ENCODE assay signal across 16 cellular contexts in the genomic region with DNA sequence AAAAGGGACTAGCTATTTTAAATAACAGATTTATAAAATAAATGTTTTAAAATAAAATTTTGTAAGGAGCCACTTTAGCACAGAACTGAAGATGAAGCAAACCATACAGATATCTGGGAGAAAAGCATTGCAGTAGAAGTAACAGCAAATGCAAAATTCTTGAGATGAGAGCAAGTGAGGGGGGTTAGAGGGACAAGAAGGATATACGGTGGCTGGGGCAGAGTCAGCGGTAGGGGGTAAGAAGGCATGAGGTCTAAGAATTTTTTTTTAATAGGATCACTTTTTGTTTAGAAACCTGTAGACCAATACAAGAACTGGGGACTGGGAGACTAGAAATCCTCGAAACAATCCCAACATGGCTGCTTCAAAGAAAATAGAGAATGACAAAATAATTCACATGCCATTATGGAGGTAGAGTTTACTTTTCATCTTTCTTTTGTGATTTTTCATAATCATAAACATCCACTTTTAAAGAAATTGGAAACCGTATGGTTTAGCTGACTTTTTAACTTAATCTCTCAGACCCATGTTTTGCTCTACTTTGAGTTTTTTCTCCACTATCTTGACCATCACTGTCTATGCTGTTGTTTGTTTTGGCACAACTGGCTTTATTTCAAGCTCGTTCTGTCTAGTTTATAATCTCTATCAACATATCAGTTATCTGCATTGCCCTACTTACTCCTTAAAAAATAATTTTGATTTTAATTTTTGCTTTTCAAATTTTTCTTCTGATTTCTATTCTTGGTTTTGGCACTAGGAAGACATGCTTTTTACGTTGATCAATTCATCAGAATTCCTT.
A peak's percentile ranks its signal among the peaks of the same experiment; 100 is the strongest.
DNase-seq lines count a peak whose midpoint lies in the region; ATAC-seq, FAIRE-seq and TF ChIP-seq lines count a peak whose summit lies in the region.
"Had no signal": no experiment of that assay in that cellular context is flagged by ENCODE, and none has a peak within 500 bp of the region (broad histone marks: within the 10 kb centered on the region; RNA-seq: fewer than 3 reads in every experiment).

No MANE protein-coding gene starts in this region.

- H3K4me1 ChIP-seq in A549: peaks cover 15% of the 10 kb centered on the region
- H3K4me1 ChIP-seq in CD8-positive, alpha-beta T cell (ENCODE audit: insufficient read depth, low read length): peaks cover 3% of the 10 kb centered on the region
- H3K4me1 ChIP-seq in right lobe of liver: peaks cover 0 to 10% (median 4%) of the 10 kb centered on the region in 4 donors
- peaks cover 9% of the 10 kb centered on the region for H3K4me1 ChIP-seq in HAP-1

- DNase-seq in A549 (ENCODE audit: low read depth in 1 of 2, low spot score in 1 of 2): no peak
- DNase-seq in CD8-positive, alpha-beta T cell: no peak
- DNase-seq in right lobe of liver: no peak
- DNase-seq in HAP-1 (ENCODE audit: low spot score in 2 of 2): no peak
- DNase-seq in NCI-H2196 (lab: John Stamatoyannopoulos, UW; ENCODE audit: unreplicated experiment): no peak
- DNase-seq in activated naive CD4-positive, alpha-beta T cell treated with anti-CD3 and anti-CD28 coated beads, Interleukin-2, amount 10 ng/mL, durations not matched to agents 7 days and 5 days: no peak
- no peak for DNase-seq in NCI-H1930 (lab: John Stamatoyannopoulos, UW)
- DNase-seq: EL, H9, Kasumi-1, NCI-H2081 treated with DMSO at 0.1 percent for 48 hours, NCI-H69, Right ventricle myocardium superior had no signal

- no peaks in the 10 kb centered on the region for H3K27me3 Mint-ChIP-seq in CD8-positive, alpha-beta T cell (ENCODE audit: low read depth)
- H3K27me3 Mint-ChIP-seq in activated naive CD4-positive, alpha-beta T cell treated with anti-CD3 and anti-CD28 coated beads, Interleukin-2, amount 10 ng/mL, durations not matched to agents 7 days and 5 days: no peaks in the 10 kb centered on the region

- H3K36me3 ChIP-seq in CD8-positive, alpha-beta T cell (ENCODE audit: insufficient read depth, low read length): no peaks in the 10 kb centered on the region
- no peaks in the 10 kb centered on the region for H3K36me3 ChIP-seq in right lobe of liver
- H3K36me3 ChIP-seq in HAP-1 (replicated peaks): no peaks in the 10 kb centered on the region

- intact Hi-C loops in CD8-positive, alpha-beta T cell (cut with DNase I, micrococcal nuclease): no loop called here
- intact Hi-C loops in right lobe of liver (cut with DNase I): no loop called here

- POLR2A ChIA-PET in A549 (lab: Yijun Ruan, JAX): no interaction called here
- POLR2A ChIA-PET in CD8-positive, alpha-beta T cell (lab: Charles Lee): no interaction called here

- peaks cover 2% of the 10 kb centered on the region for H3K9me3 Mint-ChIP-seq in CD8-positive, alpha-beta T cell
- H3K9me3 Mint-ChIP-seq in activated naive CD4-positive, alpha-beta T cell treated with anti-CD3 and anti-CD28 coated beads, Interleukin-2, amount 10 ng/mL, durations not matched to agents 7 days and 5 days: peaks cover 2% of the 10 kb centered on the region
- H3K9me3 Mint-ChIP-seq: H9 had no signal

- CTCF ChIA-PET in A549 (lab: Yijun Ruan, JAX): interaction anchor here (0.8 kb wide), 1 partner anchor 25 kb away, joined by 3 read pairs; no protein-coding TSS in a partner anchor
- CTCF ChIA-PET in CD8-positive, alpha-beta T cell (lab: Charles Lee): no interaction called here
- CTCF ChIA-PET in activated naive CD4-positive, alpha-beta T cell treated with anti-CD3 and anti-CD28 coated beads, Interleukin-2, amount 10 ng/mL, durations not matched to agents 7 days and 5 days (lab: Charles Lee): no interaction called here

- peak overlapping the region; percentile 18 for H3K27ac Mint-ChIP-seq in CD8-positive, alpha-beta T cell
- H3K27ac Mint-ChIP-seq in activated naive CD4-positive, alpha-beta T cell treated with anti-CD3 and anti-CD28 coated beads, Interleukin-2, amount 10 ng/mL, durations not matched to agents 7 days and 5 days: no peak overlapping the region
- H3K27ac Mint-ChIP-seq: H9 had no signal

- in situ Hi-C loops in HAP-1 (cut with MboI; ENCODE audit: low sequenced_read_pairs): no loop called here

- H3K27me3 ChIP-seq in CD8-positive, alpha-beta T cell (ENCODE audit: insufficient read depth, low read length): no peaks in the 10 kb centered on the region
- H3K27me3 ChIP-seq in right lobe of liver: no peaks in the 10 kb centered on the region
- no peaks in the 10 kb centered on the region for H3K27me3 ChIP-seq in HAP-1 (ENCODE audit: low read depth)
- H3K27me3 ChIP-seq: BLaER1 treated with 17β-estradiol and CSF1 and Interleukin-3, amounts not matched to agents 10 nM and 100 nM had no signal

- H3K4me2 ChIP-seq in A549: peak overlapping the region; percentile 5; the same call in 1 of the 3 replicates

- no peak overlapping the region for H3K4me3 Mint-ChIP-seq in CD8-positive, alpha-beta T cell
- no peak overlapping the region for H3K4me3 Mint-ChIP-seq in activated naive CD4-positive, alpha-beta T cell treated with anti-CD3 and anti-CD28 coated beads, Interleukin-2, amount 10 ng/mL, durations not matched to agents 7 days and 5 days
- H3K4me3 Mint-ChIP-seq: H9 had no signal

- H3K36me3 Mint-ChIP-seq in CD8-positive, alpha-beta T cell: peaks cover 12% of the 10 kb centered on the region
- H3K36me3 Mint-ChIP-seq in activated naive CD4-positive, alpha-beta T cell treated with anti-CD3 and anti-CD28 coated beads, Interleukin-2, amount 10 ng/mL, durations not matched to agents 7 days and 5 days: peaks cover 12% of the 10 kb centered on the region

- no peak for TF ChIP-seq RAD21 in A549 (conservative IDR thresholded peaks at IDR 0.05 in 1 of 2, IDR thresholded peaks at IDR 0.05 in 1 of 2)

- H3K27ac ChIP-seq in A549 (no peak overlapping the region), VCaP (peak overlapping the region; percentile 55), right lobe of liver (no peak overlapping the region)
- no peak overlapping the region for H3K27ac ChIP-seq in CD8-positive, alpha-beta T cell (ENCODE audit: low read depth, low read length)
- H3K27ac ChIP-seq: BLaER1 treated with 17β-estradiol and CSF1 and Interleukin-3, amounts not matched to agents 10 nM and 100 nM had no signal

- 74% methylated on average over 6 of the region's 6 CpGs for WGBS in A549 (ENCODE audit: missing lambda C conversion rate)
- 59% methylated on average over 6 of the region's 6 CpGs for WGBS in right lobe of liver (ENCODE audit: insufficient coverage, low coverage, low lambda C conversion rate, missing lambda C conversion rate)

- TF ChIP-seq POLR2A in A549 (IDR thresholded peaks at IDR 0.05; ENCODE audit: low read length): no peak
- no peak for TF ChIP-seq POLR2A in right lobe of liver (IDR thresholded peaks at IDR 0.05)

- TF ChIP-seq EP300 in A549 (IDR thresholded peaks at IDR 0.05): no peak

- ATAC-seq in A549 (no peak), right lobe of liver (peak; percentile 48 to 74 (median 62))
- ATAC-seq in CD8-positive, alpha-beta T cell: no peak
- ATAC-seq: Panc1 had no signal

- H3K9me3 ChIP-seq in A549: no peaks in the 10 kb centered on the region
- H3K9me3 ChIP-seq in CD8-positive, alpha-beta T cell (ENCODE audit: low read length): no peaks in the 10 kb centered on the region
- H3K9me3 ChIP-seq in right lobe of liver: no peaks in the 10 kb centered on the region
- H3K9me3 ChIP-seq in HAP-1: no peaks in the 10 kb centered on the region

- H3K4me1 Mint-ChIP-seq in CD8-positive, alpha-beta T cell (ENCODE audit: low read depth): peaks cover 52% of the 10 kb centered on the region
- H3K4me1 Mint-ChIP-seq in activated naive CD4-positive, alpha-beta T cell treated with anti-CD3 and anti-CD28 coated beads, Interleukin-2, amount 10 ng/mL, durations not matched to agents 7 days and 5 days: peaks cover 10% of the 10 kb centered on the region

- TF ChIP-seq CTCF in A549 (IDR thresholded peaks at IDR 0.05) (no peak), VCaP (conservative IDR thresholded peaks at IDR 0.05) (no peak), right lobe of liver (IDR thresholded peaks at IDR 0.05) (no peak)
- no peak for TF ChIP-seq CTCF in CD8-positive, alpha-beta T cell (IDR thresholded peaks at IDR 0.05)

- H3K4me3 ChIP-seq in A549 (no peak overlapping the region), right lobe of liver (no peak overlapping the region), HAP-1 (no peak overlapping the region)
- no peak overlapping the region for H3K4me3 ChIP-seq in CD8-positive, alpha-beta T cell (ENCODE audit: low read depth, low read length)
- H3K4me3 ChIP-seq: BLaER1 treated with 17β-estradiol and CSF1 and Interleukin-3, amounts not matched to agents 10 nM and 100 nM had no signal

- no peak for FAIRE-seq in A549 (lab: Jason Lieb, UNC)

TF ChIP-seq in A549, 52 proteins besides CTCF, POLR2A, EP300 and RAD21:
- TF ChIP-seq NPAS2 (CRISPR knock-in tag; IDR thresholded peaks at IDR 0.05; ENCODE audit: borderline replicate concordance) (no peak), TFCP2L1 (CRISPR knock-in tag; IDR thresholded peaks at IDR 0.05) (no peak), POLR2AphosphoS2 (conservative IDR thresholded peaks at IDR 0.05; ENCODE audit: low read length) (no peak), MYC (IDR thresholded peaks at IDR 0.05; ENCODE audit: borderline replicate concordance, low read length) (no peak), MAX (IDR thresholded peaks at IDR 0.05) (no peak), ESRRA (IDR thresholded peaks at IDR 0.05; ENCODE audit: borderline replicate concordance, low read length) (no peak), ATOH8 (CRISPR knock-in tag; IDR thresholded peaks at IDR 0.05; ENCODE audit: low read depth) (no peak), FOSL2 (IDR thresholded peaks at IDR 0.05) (no peak), FOSL2 (CRISPR knock-in tag; IDR thresholded peaks at IDR 0.05) (no peak)

Comparison
In these comparisons a context has a peak if more than half of its experiments do, and no peak if none do; other contexts are left out.
1. ATAC-seq: peak in right lobe of liver (4 of 4); none in A549 (0 of 2) and CD8-positive, alpha-beta T cell (single experiment).